Comparison of ENCODE assay signal across 1 cellular context in the genomic region with DNA sequence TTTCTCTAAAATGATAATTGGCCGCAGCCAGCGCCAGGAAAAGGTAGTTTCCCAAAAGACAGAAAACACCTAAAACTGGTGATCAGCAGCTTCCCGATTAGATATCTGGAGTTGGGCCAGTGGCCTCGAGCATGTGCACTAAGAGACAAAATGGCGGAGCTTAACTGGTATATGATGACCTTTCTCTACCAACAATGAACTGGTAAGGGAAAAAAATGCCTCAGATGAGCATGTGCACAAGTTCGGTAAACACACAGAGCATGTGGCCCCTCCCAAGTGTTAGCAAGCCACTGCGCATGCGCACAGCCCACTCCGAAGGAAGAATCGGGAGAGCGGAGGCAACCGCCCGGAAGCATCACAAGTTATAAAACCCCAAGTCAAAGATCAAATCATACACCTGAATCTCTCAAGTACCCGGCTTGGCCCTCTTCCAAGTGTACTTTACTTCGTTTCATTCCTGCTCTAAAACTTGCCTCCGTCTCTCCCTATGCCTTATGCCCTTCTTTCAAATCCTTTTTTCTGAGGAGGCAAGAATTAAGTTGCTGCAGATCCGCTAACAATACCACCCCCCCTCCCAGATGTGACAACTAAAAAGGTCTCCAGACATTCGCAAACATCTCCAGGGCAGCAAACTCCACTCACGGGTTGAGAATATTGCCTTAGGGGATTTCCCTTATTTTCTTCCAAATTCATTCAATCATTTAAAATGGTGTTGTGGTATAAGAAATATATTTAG.
TF ChIP-seq lines count a peak whose summit lies in the region.

No MANE protein-coding gene starts in this region.

TF ChIP-seq in HepG2, 621 proteins besides CTCF, POLR2A, EP300 and RAD21 (continued from another document):
- TF ChIP-seq, protein P1, sequence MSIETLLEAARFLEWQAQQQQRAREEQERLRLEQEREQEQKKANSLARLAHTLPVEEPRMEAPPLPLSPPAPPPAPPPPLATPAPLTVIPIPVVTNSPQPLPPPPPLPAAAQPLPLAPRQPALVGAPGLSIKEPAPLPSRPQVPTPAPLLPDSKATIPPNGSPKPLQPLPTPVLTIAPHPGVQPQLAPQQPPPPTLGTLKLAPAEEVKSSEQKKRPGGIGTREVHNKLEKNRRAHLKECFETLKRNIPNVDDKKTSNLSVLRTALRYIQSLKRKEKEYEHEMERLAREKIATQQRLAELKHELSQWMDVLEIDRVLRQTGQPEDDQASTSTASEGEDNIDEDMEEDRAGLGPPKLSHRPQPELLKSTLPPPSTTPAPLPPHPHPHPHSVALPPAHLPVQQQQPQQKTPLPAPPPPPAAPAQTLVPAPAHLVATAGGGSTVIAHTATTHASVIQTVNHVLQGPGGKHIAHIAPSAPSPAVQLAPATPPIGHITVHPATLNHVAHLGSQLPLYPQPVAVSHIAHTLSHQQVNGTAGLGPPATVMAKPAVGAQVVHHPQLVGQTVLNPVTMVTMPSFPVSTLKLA (IDR thresholded peaks at IDR 0.05), result 0 out of 2 replicates have a peak, but pooled peaks have one; percentile 29
- TF ChIP-seq ZNF644 (CRISPR knock-in tag; IDR thresholded peaks at IDR 0.05; ENCODE audit: low read depth) (peak; percentile 79; the same call in 1 of the 2 replicates), NRL (CRISPR knock-in tag; IDR thresholded peaks at IDR 0.05; ENCODE audit: borderline replicate concordance) (no peak), ZNF543 (CRISPR knock-in tag; IDR thresholded peaks at IDR 0.05) (no peak), ZSCAN29 (CRISPR knock-in tag; conservative IDR thresholded peaks at IDR 0.05) (no peak), ZMYM4 (CRISPR knock-in tag; IDR thresholded peaks at IDR 0.05) (peak; percentile 68), SOX13 (IDR thresholded peaks at IDR 0.05) (no peak), SOX13 (CRISPR knock-in tag; conservative IDR thresholded peaks at IDR 0.05 in 1 of 2, IDR thresholded peaks at IDR 0.05 in 1 of 2) (0 out of 4 replicates have a peak, but pooled peaks of 1 of the 2 experiments have one; percentile 6), MTF2 (CRISPR knock-in tag; IDR thresholded peaks at IDR 0.05; ENCODE audit: borderline replicate concordance) (no peak), ZFYVE20 (CRISPR knock-in tag; IDR thresholded peaks at IDR 0.05; ENCODE audit: borderline replicate concordance, low read depth) (no peak), MTF1 (CRISPR knock-in tag; IDR thresholded peaks at IDR 0.05) (no peak)
- TF ChIP-seq, protein P2, sequence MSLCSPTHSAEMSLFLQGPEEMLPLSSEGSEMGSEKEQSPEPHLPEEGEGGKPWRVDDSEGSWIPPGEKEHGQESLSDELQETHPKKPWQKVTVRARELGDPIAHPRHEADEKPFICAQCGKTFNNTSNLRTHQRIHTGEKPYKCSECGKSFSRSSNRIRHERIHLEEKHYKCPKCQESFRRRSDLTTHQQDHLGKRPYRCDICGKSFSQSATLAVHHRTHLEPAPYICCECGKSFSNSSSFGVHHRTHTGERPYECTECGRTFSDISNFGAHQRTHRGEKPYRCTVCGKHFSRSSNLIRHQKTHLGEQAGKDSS (CRISPR knock-in tag; IDR thresholded peaks at IDR 0.05; ENCODE audit: borderline replicate concordance, low read depth), result no peak
- TF ChIP-seq, protein P3, sequence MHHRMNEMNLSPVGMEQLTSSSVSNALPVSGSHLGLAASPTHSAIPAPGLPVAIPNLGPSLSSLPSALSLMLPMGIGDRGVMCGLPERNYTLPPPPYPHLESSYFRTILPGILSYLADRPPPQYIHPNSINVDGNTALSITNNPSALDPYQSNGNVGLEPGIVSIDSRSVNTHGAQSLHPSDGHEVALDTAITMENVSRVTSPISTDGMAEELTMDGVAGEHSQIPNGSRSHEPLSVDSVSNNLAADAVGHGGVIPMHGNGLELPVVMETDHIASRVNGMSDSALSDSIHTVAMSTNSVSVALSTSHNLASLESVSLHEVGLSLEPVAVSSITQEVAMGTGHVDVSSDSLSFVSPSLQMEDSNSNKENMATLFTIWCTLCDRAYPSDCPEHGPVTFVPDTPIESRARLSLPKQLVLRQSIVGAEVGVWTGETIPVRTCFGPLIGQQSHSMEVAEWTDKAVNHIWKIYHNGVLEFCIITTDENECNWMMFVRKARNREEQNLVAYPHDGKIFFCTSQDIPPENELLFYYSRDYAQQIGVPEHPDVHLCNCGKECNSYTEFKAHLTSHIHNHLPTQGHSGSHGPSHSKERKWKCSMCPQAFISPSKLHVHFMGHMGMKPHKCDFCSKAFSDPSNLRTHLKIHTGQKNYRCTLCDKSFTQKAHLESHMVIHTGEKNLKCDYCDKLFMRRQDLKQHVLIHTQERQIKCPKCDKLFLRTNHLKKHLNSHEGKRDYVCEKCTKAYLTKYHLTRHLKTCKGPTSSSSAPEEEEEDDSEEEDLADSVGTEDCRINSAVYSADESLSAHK (CRISPR knock-in tag; IDR thresholded peaks at IDR 0.05; ENCODE audit: borderline replicate concordance), result no peak
- TF ChIP-seq, protein P4, sequence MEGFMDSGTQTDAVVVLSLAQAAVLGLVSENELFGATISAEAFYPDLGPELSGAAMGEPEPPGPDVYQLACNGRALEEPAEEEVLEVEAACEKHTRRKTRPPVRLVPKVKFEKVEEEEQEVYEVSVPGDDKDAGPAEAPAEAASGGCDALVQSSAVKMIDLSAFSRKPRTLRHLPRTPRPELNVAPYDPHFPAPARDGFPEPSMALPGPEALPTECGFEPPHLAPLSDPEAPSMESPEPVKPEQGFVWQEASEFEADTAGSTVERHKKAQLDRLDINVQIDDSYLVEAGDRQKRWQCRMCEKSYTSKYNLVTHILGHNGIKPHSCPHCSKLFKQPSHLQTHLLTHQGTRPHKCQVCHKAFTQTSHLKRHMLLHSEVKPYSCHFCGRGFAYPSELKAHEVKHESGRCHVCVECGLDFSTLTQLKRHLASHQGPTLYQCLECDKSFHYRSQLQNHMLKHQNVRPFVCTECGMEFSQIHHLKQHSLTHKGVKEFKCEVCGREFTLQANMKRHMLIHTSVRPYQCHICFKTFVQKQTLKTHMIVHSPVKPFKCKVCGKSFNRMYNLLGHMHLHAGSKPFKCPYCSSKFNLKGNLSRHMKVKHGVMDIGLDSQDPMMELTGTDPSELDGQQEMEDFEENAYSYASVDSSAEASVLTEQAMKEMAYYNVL (CRISPR knock-in tag; IDR thresholded peaks at IDR 0.05; ENCODE audit: borderline replicate concordance), result no peak
- TF ChIP-seq, protein P5, sequence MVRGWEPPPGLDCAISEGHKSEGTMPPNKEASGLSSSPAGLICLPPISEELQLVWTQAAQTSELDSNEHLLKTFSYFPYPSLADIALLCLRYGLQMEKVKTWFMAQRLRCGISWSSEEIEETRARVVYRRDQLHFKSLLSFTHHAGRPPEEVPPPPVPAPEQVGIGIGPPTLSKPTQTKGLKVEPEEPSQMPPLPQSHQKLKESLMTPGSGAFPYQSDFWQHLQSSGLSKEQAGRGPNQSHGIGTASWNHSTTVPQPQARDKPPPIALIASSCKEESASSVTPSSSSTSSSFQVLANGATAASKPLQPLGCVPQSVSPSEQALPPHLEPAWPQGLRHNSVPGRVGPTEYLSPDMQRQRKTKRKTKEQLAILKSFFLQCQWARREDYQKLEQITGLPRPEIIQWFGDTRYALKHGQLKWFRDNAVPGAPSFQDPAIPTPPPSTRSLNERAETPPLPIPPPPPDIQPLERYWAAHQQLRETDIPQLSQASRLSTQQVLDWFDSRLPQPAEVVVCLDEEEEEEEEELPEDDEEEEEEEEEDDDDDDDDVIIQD (CRISPR knock-in tag; IDR thresholded peaks at IDR 0.05; ENCODE audit: low read depth), result no peak; the same call in 1 of the 2 replicates
- TF ChIP-seq, protein P6, sequence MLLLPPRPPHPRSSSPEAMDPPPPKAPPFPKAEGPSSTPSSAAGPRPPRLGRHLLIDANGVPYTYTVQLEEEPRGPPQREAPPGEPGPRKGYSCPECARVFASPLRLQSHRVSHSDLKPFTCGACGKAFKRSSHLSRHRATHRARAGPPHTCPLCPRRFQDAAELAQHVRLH (CRISPR knock-in tag; IDR thresholded peaks at IDR 0.05; ENCODE audit: borderline replicate concordance, low read depth), result no peak
